8 cellular contexts compared by ENCODE assay signal in the genomic region with DNA sequence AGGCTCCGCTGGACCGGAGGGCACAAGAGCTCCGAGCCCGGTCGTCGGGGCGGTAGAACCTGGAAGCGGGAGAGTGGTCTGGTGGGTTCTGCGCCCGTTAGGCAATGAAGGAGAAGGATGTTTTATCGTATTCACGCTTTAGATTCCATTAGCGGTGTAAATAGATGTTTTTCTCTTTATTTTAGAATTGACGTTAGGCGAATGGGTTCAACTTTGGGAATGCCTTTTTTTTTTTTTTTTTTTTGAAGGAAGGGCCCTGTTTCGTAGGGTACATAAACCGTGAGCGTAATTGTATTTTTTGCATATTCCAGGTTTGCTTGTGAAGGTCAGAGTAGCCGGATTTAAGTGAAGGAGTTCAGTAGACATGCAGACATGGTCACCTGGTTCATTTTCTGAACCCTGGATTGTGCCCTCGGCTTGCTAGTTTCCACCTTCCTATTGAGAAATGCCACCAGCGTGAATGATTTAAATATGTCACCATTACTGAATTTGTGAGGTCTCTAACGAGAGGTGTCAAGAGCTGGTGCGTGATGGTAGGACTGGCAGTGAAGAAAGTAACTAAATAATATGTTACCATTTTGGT. TPM values are rescaled to one million over a fixed set of nuclear protein-coding genes. Genes with fewer than 3 reads are reported as not detected.
DNase-seq lines count a peak whose midpoint lies in the region; ATAC-seq and TF ChIP-seq lines count a peak whose summit lies in the region.

No MANE protein-coding gene starts in this region.

- H3K27me3 ChIP-seq in heart left ventricle (no peaks in the 10 kb centered on the region), right lobe of liver (no peaks in the 10 kb centered on the region)

- ATAC-seq in heart left ventricle, result no peak
- no peak for ATAC-seq in right lobe of liver

- no peak for TF ChIP-seq CTCF in heart left ventricle (IDR thresholded peaks at IDR 0.05)
- no peak for TF ChIP-seq CTCF in right lobe of liver (IDR thresholded peaks at IDR 0.05)

- WGBS in heart left ventricle, 4 donors, result 6 to 8% (median 7%) methylated on average over 23 of the region's 23 CpGs
- WGBS in adipose tissue, 3 donors, result 3 to 8% (median 6%) methylated on average over 23 of the region's 23 CpGs
- 7% methylated on average over 21 of the region's 23 CpGs for WGBS in right lobe of liver (ENCODE audit: insufficient coverage, low coverage, low lambda C conversion rate, missing lambda C conversion rate)
- 8% methylated on average over 23 of the region's 23 CpGs for WGBS in urinary bladder

- H3K27ac ChIP-seq in heart left ventricle (peak overlapping the region; percentile 70 to 99 (median 94)), adipose tissue (ENCODE audit: low read depth, low read length) (peak overlapping the region; percentile 85), right lobe of liver (peak overlapping the region; percentile 36 to 79 (median 73)), urinary bladder (ENCODE audit: low read depth) (peak overlapping the region; percentile 95)

- H3K36me3 ChIP-seq in heart left ventricle, result peaks cover 0 to 14% (median 0%) of the 10 kb centered on the region in 9 donors
- no peaks in the 10 kb centered on the region for H3K36me3 ChIP-seq in right lobe of liver
- H3K36me3 ChIP-seq in urinary bladder (ENCODE audit: insufficient read depth), result no peaks in the 10 kb centered on the region

- intact Hi-C loops in heart left ventricle (cut with DNase I) (no loop called here), cardiac septum (cut with DNase I) (loop anchor here (1.0 to 10.0 kb wide), 2 partner anchors 11 to 144 kb away; partner anchors contain the start of genes MON1A and RBM5), right lobe of liver (cut with DNase I) (no loop called here)

- H3K4me1 ChIP-seq in heart left ventricle, result peaks cover 0 to 32% (median 17%) of the 10 kb centered on the region in 12 donors
- H3K4me1 ChIP-seq in right lobe of liver, result peaks cover 0 to 22% (median 2%) of the 10 kb centered on the region in 4 donors
- peaks cover 2% of the 10 kb centered on the region for H3K4me1 ChIP-seq in urinary bladder (ENCODE audit: insufficient read depth)

- H3K9me3 ChIP-seq in heart left ventricle (no peaks in the 10 kb centered on the region), right lobe of liver (no peaks in the 10 kb centered on the region)

- TF ChIP-seq POLR2A in heart left ventricle (IDR thresholded peaks at IDR 0.05) (no peak), right lobe of liver (IDR thresholded peaks at IDR 0.05) (no peak)

- H3K4me3 ChIP-seq in heart left ventricle (peak overlapping the region; percentile 42 to 99 (median 84)), right lobe of liver (peak overlapping the region; percentile 70 to 91 (median 75)), urinary bladder (ENCODE audit: low read depth, low read length) (peak overlapping the region; percentile 73)

- DNase-seq in heart left ventricle, result no peak
- DNase-seq in cardiac septum (ENCODE audit: low spot score), result no peak
- DNase-seq in right lobe of liver, result no peak
- DNase-seq in DMS153 treated with DMSO at 0.1 percent for 48 hours (lab: John Stamatoyannopoulos, UW; ENCODE audit: unreplicated experiment), result no peak
- DNase-seq in NCI-H510A treated with DMSO at 0.1 percent for 48 hours (lab: John Stamatoyannopoulos, UW), result no peak
- no peak for DNase-seq in OCI-M2 (lab: John Stamatoyannopoulos, UW; ENCODE audit: unreplicated experiment)

RNA-seq across cellular contexts. Expression of gene RBM6, which starts 0.8 kb away (rescaled TPM):
- total RNA-seq in heart left ventricle, result 10 to 100 TPM; 21.1 to 41.4 (median 32.6) TPM
- 10 to 100 TPM; 27.6 to 75.1 TPM for polyA plus RNA-seq in heart left ventricle
- total RNA-seq in cardiac septum, result 37.9 TPM
- polyA plus RNA-seq in adipose tissue, result 100 to 1,000 TPM in 1 of 3 donors, 10 to 100 TPM in 2; 39.5 to 161 (median 54.7) TPM
- 10 to 100 TPM; 25.9 to 46.4 (median 32.9) TPM for total RNA-seq in right lobe of liver
- 117 TPM for total RNA-seq in urinary bladder
- polyA plus RNA-seq in urinary bladder, result 66.0 TPM

RNA-seq across cellular contexts. Expression of gene MON1A, which starts 11.1 kb away (rescaled TPM):
- total RNA-seq in heart left ventricle (10 to 100 TPM in 2 of 9 donors, 1 to 10 TPM in 7; 4.8 to 13.0 (median 7.7) TPM), cardiac septum (9.4 TPM), right lobe of liver (10 to 100 TPM in 2 of 6 experiments, 1 to 10 TPM in 4; 5.4 to 14.2 (median 7.5) TPM), urinary bladder (5.1 TPM)
- polyA plus RNA-seq in heart left ventricle (10 to 100 TPM in 1 of 2 donors, 1 to 10 TPM in 1; 5.2 to 16.3 TPM), adipose tissue (10 to 100 TPM in 1 of 3 donors, 1 to 10 TPM in 2; 5.1 to 10.2 (median 9.7) TPM), urinary bladder (13.1 TPM)

RNA-seq across cellular contexts. Expression of gene MST1R, which starts 37.1 kb away (rescaled TPM):
- total RNA-seq in heart left ventricle (1 to 10 TPM in 8 of 9 donors, under 1 TPM in 1; 0.79 to 8.9 (median 1.8) TPM), cardiac septum (1.2 TPM), right lobe of liver (1 to 10 TPM in 1 of 6 experiments, under 1 TPM in 5; 0.15 to 1.9 (median 0.50) TPM), urinary bladder (1.7 TPM)
- polyA plus RNA-seq in heart left ventricle (1 to 10 TPM; 1.0 to 2.5 TPM), adipose tissue (1 to 10 TPM; 2.5 to 7.7 (median 6.7) TPM), urinary bladder (6.8 TPM)
